Comparison of ENCODE assay signal across 8 cellular contexts in the genomic region with DNA sequence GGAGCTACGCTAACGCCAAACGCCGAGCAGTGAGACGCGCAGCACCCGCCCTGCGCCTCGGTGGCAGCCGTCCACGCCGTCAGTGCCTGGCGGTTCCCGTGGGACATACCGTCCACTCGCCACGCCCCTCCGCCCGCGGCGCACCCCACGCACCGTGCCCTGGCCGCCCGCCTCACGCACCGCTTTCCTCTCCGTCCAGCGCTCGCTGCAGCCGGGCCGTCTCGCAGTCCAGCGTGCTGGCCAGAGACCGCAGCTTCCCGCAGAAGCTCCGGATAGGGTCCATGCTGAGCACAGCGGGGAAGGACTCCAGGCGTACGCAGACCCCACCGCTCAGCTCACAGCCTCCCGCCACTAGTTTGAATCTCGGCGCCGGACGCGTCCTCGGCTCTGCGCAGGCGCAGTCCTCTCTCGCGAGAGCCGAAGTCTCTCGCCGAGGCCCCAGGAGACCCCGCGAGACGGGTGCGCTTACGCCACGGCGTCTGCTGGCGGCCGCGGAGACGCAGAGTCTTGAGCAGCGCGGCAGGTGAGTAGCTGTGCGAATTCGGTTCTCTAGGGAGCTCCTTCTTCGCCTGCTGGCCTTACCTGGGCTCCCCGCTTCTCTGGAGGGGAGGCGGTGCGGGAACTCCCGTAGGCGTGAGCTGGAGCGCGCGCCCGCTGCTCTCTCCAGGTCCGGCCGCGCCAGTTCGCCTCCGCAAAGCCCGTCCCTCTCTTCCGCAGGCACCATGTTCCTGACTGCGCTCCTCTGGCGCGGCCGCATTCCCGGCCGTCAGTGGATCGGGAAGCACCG. TPM values are rescaled to one million over a fixed set of nuclear protein-coding genes. Genes with fewer than 3 reads are reported as not detected.
DNase-seq lines count a peak whose midpoint lies in the region; ATAC-seq and TF ChIP-seq lines count a peak whose summit lies in the region.

MRPL57 (plus strand) TSS at position 464 of the 787 bp plus-strand sequence; CDS start at position 723, 259 bp downstream.
SKA3 (minus strand) TSS at position 358 of the 787 bp plus-strand sequence; CDS start at position 283, 75 bp downstream.

- H3K4me3 ChIP-seq in heart left ventricle (peak within 1 kb of the TSS; percentile 74 to 99 (median 85)), upper lobe of right lung (peak within 1 kb of the TSS; percentile 94)

- peak within 1 kb of the TSS; percentile 4 for H3K27ac ChIP-seq in adipose tissue (ENCODE audit: low read depth, low read length)
- peak within 1 kb of the TSS; percentile 94 to 99 (median 96) for H3K27ac ChIP-seq in heart left ventricle
- H3K27ac ChIP-seq in upper lobe of right lung: peak within 1 kb of the TSS; percentile 97

- ATAC-seq in HG02763 (IDR thresholded peaks at IDR 0.05; ENCODE audit: unreplicated experiment): peak; percentile 93
- peak; percentile 98 for ATAC-seq in heart left ventricle
- ATAC-seq in upper lobe of right lung: peak; percentile 98

- no peaks in the 10 kb centered on the region for H3K36me3 ChIP-seq in heart left ventricle
- no peaks in the 10 kb centered on the region for H3K36me3 ChIP-seq in upper lobe of right lung

- 0 out of 2 replicates have a peak, but pooled peaks have one; percentile 6 for TF ChIP-seq CTCF in GM12874 (IDR thresholded peaks at IDR 0.05; ENCODE audit: insufficient read depth, low read depth, low read length)
- peak in 4 of 12 donors; percentile 11 to 35 (median 16) for TF ChIP-seq CTCF in heart left ventricle (IDR thresholded peaks at IDR 0.05)
- no peak for TF ChIP-seq CTCF in upper lobe of right lung (IDR thresholded peaks at IDR 0.05)

- H3K9me3 ChIP-seq in heart left ventricle (no peaks in the 10 kb centered on the region), upper lobe of right lung (no peaks in the 10 kb centered on the region)

- intact Hi-C loops in heart left ventricle (cut with DNase I) (loop anchor here in 7 of 10 donors (2.0 to 10.0 kb wide), 6 partner anchors 38 to 300 kb away; no protein-coding TSS in a partner anchor), posterior cingulate gyrus (cut with DNase I) (loop anchor here (5.0 kb wide), 1 partner anchor 121 kb away; no protein-coding TSS in a partner anchor), upper lobe of right lung (cut with DNase I) (no loop called here)

- peak; percentile 42 for DNase-seq in NCI-H1417 treated with DMSO at 0.1 percent for 48 hours (lab: John Stamatoyannopoulos, UW)
- DNase-seq in T follicular helper cell (ENCODE audit: low read depth): peak; percentile 90
- DNase-seq in heart left ventricle: peak; percentile 90 to 96 (median 93)
- peak; percentile 86 to 99 (median 91) for DNase-seq in posterior cingulate gyrus
- peak; percentile 97 for DNase-seq in upper lobe of right lung

- peaks cover 0 to 21% (median 14%) of the 10 kb centered on the region in 12 donors for H3K4me1 ChIP-seq in heart left ventricle
- peaks cover 19% of the 10 kb centered on the region for H3K4me1 ChIP-seq in upper lobe of right lung

- H3K27me3 ChIP-seq in heart left ventricle (no peaks in the 10 kb centered on the region), upper lobe of right lung (no peaks in the 10 kb centered on the region)

- peak in 1 of 2 donors; percentile 95 for TF ChIP-seq POLR2A in heart left ventricle (IDR thresholded peaks at IDR 0.05)

- WGBS in adipose tissue, 3 donors: 0 to 1% (median 0%) methylated on average over 88 to 95 of the region's 95 CpGs
- 0 to 1% (median 1%) methylated on average over 31 to 95 of the region's 95 CpGs for WGBS in heart left ventricle, 4 donors

RNA-seq across cellular contexts. Expression of gene MRPL57, which starts in this region (rescaled TPM):
- 10 to 100 TPM; 13.1 to 19.9 (median 19.1) TPM for polyA plus RNA-seq in adipose tissue
- total RNA-seq in heart left ventricle: 10 to 100 TPM; 19.0 to 51.6 (median 22.5) TPM
- 10 to 100 TPM; 22.8 to 45.9 TPM for polyA plus RNA-seq in heart left ventricle
- 19.4 TPM for total RNA-seq in upper lobe of right lung

RNA-seq across cellular contexts. Expression of gene SKA3, which starts in this region (rescaled TPM):
- polyA plus RNA-seq in adipose tissue (under 1 TPM; 0.13 to 0.45 (median 0.16) TPM), heart left ventricle (under 1 TPM in 1 of 2 donors, not detected in 1; 0.32 TPM)
- total RNA-seq in heart left ventricle (1 to 10 TPM in 1 of 9 donors, under 1 TPM in 5, not detected in 3; 0.33 to 4.5 (median 0.59) TPM), upper lobe of right lung (1.7 TPM)

Comparison
In these comparisons a context has a peak if more than half of its experiments do, and no peak if none do; other contexts are left out.
1. Peak in every context shown above with its lines: DNase-seq, ATAC-seq, H3K4me3 ChIP-seq and H3K27ac ChIP-seq.
2. DNase-seq: peak in every context shown above with its lines; median percentile 97 in upper lobe of right lung; 93 in heart left ventricle; 91 in posterior cingulate gyrus; 90 in T follicular helper cell; 42 in NCI-H1417 treated with DMSO at 0.1 percent for 48 hours.
3. H3K27ac ChIP-seq: peak in every context shown above with its lines; median percentile 97 in upper lobe of right lung; 96 in heart left ventricle; 4 in adipose tissue.